Comparison of ENCODE assay signal across 1 cellular context in the genomic region with DNA sequence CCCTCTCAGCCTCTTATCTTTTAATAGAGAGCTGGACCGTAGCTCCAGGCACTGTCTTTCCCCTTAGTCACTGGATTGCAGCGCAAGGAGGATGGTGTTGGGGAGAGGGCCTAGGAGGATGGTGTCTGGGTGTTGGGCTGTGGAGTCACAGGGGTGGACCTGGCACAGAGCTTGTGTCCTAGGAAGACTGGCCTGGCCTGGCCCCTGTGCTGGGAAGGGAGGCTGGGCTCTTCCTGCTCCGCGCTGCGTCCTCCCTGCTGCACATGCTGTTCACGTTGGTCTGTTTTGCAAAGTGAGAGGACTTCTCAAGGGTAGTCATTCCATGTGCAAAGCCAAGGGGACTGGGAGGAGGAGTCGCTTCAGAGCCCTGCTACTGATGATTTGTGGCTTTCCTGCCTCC.
TF ChIP-seq lines count a peak whose summit lies in the region.

No MANE protein-coding gene starts in this region.

TF ChIP-seq in IMR-90, 13 proteins besides CTCF, POLR2A, EP300 and RAD21:
- TF ChIP-seq FOS (IDR thresholded peaks at IDR 0.05; ENCODE audit: low read depth, low read length): no peak
- TF ChIP-seq, protein P1, sequence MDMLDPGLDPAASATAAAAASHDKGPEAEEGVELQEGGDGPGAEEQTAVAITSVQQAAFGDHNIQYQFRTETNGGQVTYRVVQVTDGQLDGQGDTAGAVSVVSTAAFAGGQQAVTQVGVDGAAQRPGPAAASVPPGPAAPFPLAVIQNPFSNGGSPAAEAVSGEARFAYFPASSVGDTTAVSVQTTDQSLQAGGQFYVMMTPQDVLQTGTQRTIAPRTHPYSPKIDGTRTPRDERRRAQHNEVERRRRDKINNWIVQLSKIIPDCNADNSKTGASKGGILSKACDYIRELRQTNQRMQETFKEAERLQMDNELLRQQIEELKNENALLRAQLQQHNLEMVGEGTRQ (IDR thresholded peaks at IDR 0.05; ENCODE audit: low read depth, low read length): no peak
- 0 out of 2 replicates have a peak, but pooled peaks have one; percentile 1 for TF ChIP-seq CEBPB (IDR thresholded peaks at IDR 0.05; ENCODE audit: low read depth, low read length)
- no peak for TF ChIP-seq CHD1 (IDR thresholded peaks at IDR 0.05; ENCODE audit: low read depth, low read length)
- no peak for TF ChIP-seq SMC3 (IDR thresholded peaks at IDR 0.05; ENCODE audit: low read depth, low read length)
- no peak for TF ChIP-seq MXI1 (IDR thresholded peaks at IDR 0.05; ENCODE audit: borderline replicate concordance, low read depth, low read length)
